Comparison of ENCODE assay signal across 16 cellular contexts in genomic region chr3:26484140-26484539, GRCh38.
A peak's percentile ranks its signal among the peaks of the same experiment; 100 is the strongest.
DNase-seq lines count a peak whose midpoint lies in the region; ATAC-seq, FAIRE-seq and TF ChIP-seq lines count a peak whose summit lies in the region.
"Had no signal": no experiment of that assay in that cellular context is flagged by ENCODE, and none has a peak within 500 bp of the region (broad histone marks: within the 10 kb centered on the region; RNA-seq: fewer than 3 reads in every experiment).

No MANE protein-coding gene starts in this region.

- H3K4ac ChIP-seq in H1 (replicated peaks; ENCODE audit: insufficient read length, low read depth, low read length): no peak overlapping the region

- H3K9me3 ChIP-seq in H1 (ENCODE audit: insufficient read depth in 2 of 2, low read depth in 1 of 2, low read length in 1 of 2) (no peaks in the 10 kb centered on the region), neural progenitor cell (ENCODE audit: low read depth) (no peaks in the 10 kb centered on the region), Peyer's patch (no peaks in the 10 kb centered on the region)
- H3K9me3 ChIP-seq: neutrophil had no signal

- H3K36me3 Mint-ChIP-seq in neural progenitor cell: no peaks in the 10 kb centered on the region
- H3K36me3 Mint-ChIP-seq: stimulated activated memory B cell treated with anti-CD40 and anti-IgM and Interleukin-4, amounts not matched to agents 10 μg/mL and 1 μg/mL and 100 μg/mL, for 72 hours had no signal

- CTCF ChIA-PET in H1 (lab: Charles Lee; ENCODE audit: partially characterized antibody): interaction anchor here (0.7 to 1.7 kb wide), 12 partner anchors 10 to 683 kb away, joined by 3 to 5 read pairs (median 3); no protein-coding TSS in a partner anchor

- peaks cover 2% of the 10 kb centered on the region for H3K27me3 Mint-ChIP-seq in neural progenitor cell (ENCODE audit: insufficient read depth, low read depth)
- H3K27me3 Mint-ChIP-seq: stimulated activated memory B cell treated with anti-CD40 and anti-IgM and Interleukin-4, amounts not matched to agents 10 μg/mL and 1 μg/mL and 100 μg/mL, for 72 hours had no signal

- H3K4me1 ChIP-seq in H1 (replicated peaks in 1 of 4; ENCODE audit: control insufficient read depth in 3 of 4, insufficient read depth in 4 of 4, low read length in 3 of 4) (no peaks in the 10 kb centered on the region), neural progenitor cell (no peaks in the 10 kb centered on the region), Peyer's patch (no peaks in the 10 kb centered on the region)

- H3K36me3 ChIP-seq in H1 (ENCODE audit: control insufficient read depth in 2 of 4, insufficient read depth in 4 of 4, low read length in 3 of 4) (no peaks in the 10 kb centered on the region), neural progenitor cell (no peaks in the 10 kb centered on the region), Peyer's patch (no peaks in the 10 kb centered on the region)
- H3K36me3 ChIP-seq: neutrophil had no signal

- H2AFZ ChIP-seq in H1 (ENCODE audit: low read length): no peak overlapping the region
- no peak overlapping the region for H2AFZ ChIP-seq in neural progenitor cell (replicated peaks)

- POLR2A ChIA-PET in H1 (lab: Charles Lee; ENCODE audit: partially characterized antibody): no interaction called here

- 81% methylated on average over 4 of the region's 4 CpGs; no CpG with 5 or more reads in 1 of the 2 experiments for WGBS in H1 (ENCODE audit: extremely low coverage in 1 of 2, insufficient coverage in 1 of 2, insufficient read length in 1 of 2, insufficient replicate concordance in 2 of 2, low coverage in 1 of 2, low lambda C conversion rate in 2 of 2, missing lambda C conversion rate in 1 of 2), 2 experiments

- no peaks in the 10 kb centered on the region for H3K79me1 ChIP-seq in H1 (ENCODE audit: low read depth, low read length)

- H3K18ac ChIP-seq in H1 (ENCODE audit: extremely low read depth, low read length): no peak overlapping the region

- no peak overlapping the region for H3K4me3 Mint-ChIP-seq in neural progenitor cell
- H3K4me3 Mint-ChIP-seq: stimulated activated memory B cell treated with anti-CD40 and anti-IgM and Interleukin-4, amounts not matched to agents 10 μg/mL and 1 μg/mL and 100 μg/mL, for 72 hours; T-helper 2 cell treated with Interferon-gamma antibody and Interleukin-4, amounts not matched to agents 5 μg/mL and 100 μg/mL, for 36 hours had no signal

- no peak for ATAC-seq in GM21515 (IDR thresholded peaks at IDR 0.05; ENCODE audit: unreplicated experiment)
- ATAC-seq: stimulated activated memory B cell treated with anti-CD40 and anti-IgM and Interleukin-4, amounts not matched to agents 10 μg/mL and 1 μg/mL and 100 μg/mL, for 72 hours had no signal

- H3K9ac ChIP-seq in H1 (replicated peaks in 1 of 4; ENCODE audit: extremely low read depth in 1 of 4, low read depth in 3 of 4, low read length in 3 of 4): no peak overlapping the region
- H3K9ac ChIP-seq in neural progenitor cell: no peak overlapping the region

- no peak overlapping the region for H2BK120ac ChIP-seq in H1 (replicated peaks; ENCODE audit: low read depth, low read length)

- no peak overlapping the region for H3K23ac ChIP-seq in H1 (ENCODE audit: insufficient read length)

- no peak overlapping the region for H3K4me2 ChIP-seq in H1 (ENCODE audit: insufficient read depth in 1 of 2, low read depth in 2 of 2, low read length in 2 of 2)
- no peak overlapping the region for H3K4me2 ChIP-seq in neural progenitor cell

- TF ChIP-seq RAD21 in H1 (IDR thresholded peaks at IDR 0.05 in 1 of 2, conservative IDR thresholded peaks at IDR 0.05 in 1 of 2; ENCODE audit: low read depth in 2 of 2, low read length in 2 of 2): peak; percentile 71 to 76

- H3K79me2 ChIP-seq in H1 (ENCODE audit: control insufficient read depth in 1 of 2, insufficient read depth in 2 of 2, low read length in 2 of 2) (no peaks in the 10 kb centered on the region), neural progenitor cell (ENCODE audit: low read depth) (no peaks in the 10 kb centered on the region)

- no peak overlapping the region for H4K5ac ChIP-seq in H1 (ENCODE audit: insufficient read length, low read depth, low read length)

- no peaks in the 10 kb centered on the region for H3K9me3 Mint-ChIP-seq in neural progenitor cell

- H2BK20ac ChIP-seq in H1 (ENCODE audit: low read length): no peak overlapping the region

- no peaks in the 10 kb centered on the region for H3F3A ChIP-seq in neural progenitor cell (ENCODE audit: low read depth)

- H3K27me3 ChIP-seq in H1 (replicated peaks in 1 of 4; ENCODE audit: control insufficient read depth in 3 of 4, extremely low read depth in 1 of 4, insufficient read depth in 3 of 4, low read length in 3 of 4) (no peaks in the 10 kb centered on the region), neural progenitor cell (no peaks in the 10 kb centered on the region), Peyer's patch (no peaks in the 10 kb centered on the region)
- H3K27me3 ChIP-seq: neutrophil had no signal

- H3K27ac ChIP-seq in H1 (ENCODE audit: low read depth, low read length) (no peak overlapping the region), neural progenitor cell (no peak overlapping the region), Peyer's patch (no peak overlapping the region)
- H3K27ac ChIP-seq: neutrophil had no signal

- no peak overlapping the region for H2BK15ac ChIP-seq in H1 (ENCODE audit: low read length)

- H3K4me1 Mint-ChIP-seq in neural progenitor cell: no peaks in the 10 kb centered on the region
- H3K4me1 Mint-ChIP-seq: stimulated activated memory B cell treated with anti-CD40 and anti-IgM and Interleukin-4, amounts not matched to agents 10 μg/mL and 1 μg/mL and 100 μg/mL, for 72 hours had no signal

- peak; percentile 5 to 6 for DNase-seq in NCI-H2081 (lab: John Stamatoyannopoulos, UW)
- no peak for DNase-seq in NCI-H2081 treated with DMSO at 0.1 percent for 48 hours (lab: John Stamatoyannopoulos, UW)
- DNase-seq in MV-4-11 (lab: John Stamatoyannopoulos, UW): peak; percentile 58
- peak; percentile 5 to 54 for DNase-seq in H1 (ENCODE audit: low read depth in 1 of 2, low spot score in 2 of 2)
- peak; percentile 53 for DNase-seq in neural progenitor cell (ENCODE audit: low spot score)
- DNase-seq in NCI-H2107 treated with DMSO at 0.1 percent for 48 hours (lab: John Stamatoyannopoulos, UW; ENCODE audit: unreplicated experiment): no peak
- DNase-seq in Peyer's patch: no peak
- DNase-seq: activated CD8-positive, alpha-beta memory T cell treated with anti-CD3 and anti-CD28 coated beads, Interleukin-2, amount 50 U/mL, for 4 hours; KG1; NK-92 treated with Interleukin-12 subunit alpha and Interleukin-12 subunit beta, amount 100 ng/mL, for 24 hours; stimulated activated CD4-positive, alpha-beta T cell treated with anti-CD3 and anti-CD28 coated beads, Interleukin-15, amount 100 ng/mL, for 24 hours had no signal

- no peak overlapping the region for H2BK5ac ChIP-seq in H1 (ENCODE audit: low read depth, low read length)

- no peak overlapping the region for H4K91ac ChIP-seq in H1 (replicated peaks; ENCODE audit: insufficient read length, low read length)

- peak; percentile 31 to 70 (median 64) for TF ChIP-seq CTCF in H1 (IDR thresholded peaks at IDR 0.05; ENCODE audit: control extremely low read depth in 1 of 3, insufficient read depth in 1 of 3, low read depth in 1 of 3, low read length in 3 of 3)
- peak; percentile 53 for TF ChIP-seq CTCF in neural progenitor cell (IDR thresholded peaks at IDR 0.05)
- TF ChIP-seq CTCF in Peyer's patch (IDR thresholded peaks at IDR 0.05): no peak

- no peaks in the 10 kb centered on the region for H4K20me1 ChIP-seq in H1 (replicated peaks in 1 of 2; ENCODE audit: control insufficient read depth in 1 of 2, insufficient read depth in 2 of 2, low read length in 2 of 2)
- no peaks in the 10 kb centered on the region for H4K20me1 ChIP-seq in neural progenitor cell (ENCODE audit: low read depth)

- no peak overlapping the region for H3K14ac ChIP-seq in H1 (ENCODE audit: insufficient read length)

- H2AK5ac ChIP-seq in H1 (ENCODE audit: low read depth, low read length): no peak overlapping the region

- no peak overlapping the region for H2BK12ac ChIP-seq in H1 (ENCODE audit: low read depth, low read length)

- H3K4me3 ChIP-seq in H1 (ENCODE audit: extremely low read depth in 1 of 4, insufficient read depth in 2 of 4, low read depth in 3 of 4, low read length in 4 of 4) (no peak overlapping the region), neural progenitor cell (no peak overlapping the region), Peyer's patch (no peak overlapping the region)

- no peak overlapping the region for H3K56ac ChIP-seq in H1 (replicated peaks; ENCODE audit: insufficient read length, low read depth, low read length)

- no peak for TF ChIP-seq EP300 in H1 (IDR thresholded peaks at IDR 0.05; ENCODE audit: borderline replicate concordance in 1 of 2, low read depth in 2 of 2, low read length in 2 of 2)

- FAIRE-seq in H1 (lab: Jason Lieb, UNC): peak; percentile 28
- FAIRE-seq: endothelial cell of umbilical vein had no signal

- TF ChIP-seq POLR2A in H1 (IDR thresholded peaks at IDR 0.05; ENCODE audit: control extremely low read depth in 1 of 2, low read depth in 2 of 2, low read length in 2 of 2) (no peak), Peyer's patch (IDR thresholded peaks at IDR 0.05) (no peak)

- H3K23me2 ChIP-seq in H1 (ENCODE audit: low read depth, low read length): no peaks in the 10 kb centered on the region

- no peak overlapping the region for H4K8ac ChIP-seq in H1 (ENCODE audit: extremely low read depth, insufficient read depth, low read length)

- no peak overlapping the region for H3K27ac Mint-ChIP-seq in neural progenitor cell
- H3K27ac Mint-ChIP-seq: stimulated activated memory B cell treated with anti-CD40 and anti-IgM and Interleukin-4, amounts not matched to agents 10 μg/mL and 1 μg/mL and 100 μg/mL, for 72 hours; T-helper 2 cell treated with Interferon-gamma antibody and Interleukin-4, amounts not matched to agents 5 μg/mL and 100 μg/mL, for 36 hours had no signal

TF ChIP-seq in H1, 55 proteins besides CTCF, POLR2A, EP300 and RAD21:
- TF ChIP-seq TAF1 (IDR thresholded peaks at IDR 0.05; ENCODE audit: low read depth, low read length): no peak
- no peak for TF ChIP-seq NANOG (IDR thresholded peaks at IDR 0.05; ENCODE audit: insufficient read depth, low read depth, low read length, poor library complexity, severe bottlenecking)
- TF ChIP-seq GTF2F1 (IDR thresholded peaks at IDR 0.05; ENCODE audit: borderline replicate concordance, low read depth, low read length): no peak
- no peak for TF ChIP-seq EGR1 (IDR thresholded peaks at IDR 0.05; ENCODE audit: borderline replicate concordance, low read depth, low read length)
- no peak for TF ChIP-seq YY1 (IDR thresholded peaks at IDR 0.05; ENCODE audit: low read depth, low read length)
- TF ChIP-seq TCF12 (IDR thresholded peaks at IDR 0.05; ENCODE audit: low read depth, low read length): no peak

Comparison
In these comparisons a context has a peak if more than half of its experiments do, and no peak if none do; other contexts are left out.
1. DNase-seq: peak in NCI-H2081 (2 of 2), MV-4-11 (single experiment), H1 (2 of 2) and neural progenitor cell (single experiment); none in NCI-H2081 treated with DMSO at 0.1 percent for 48 hours (single experiment), NCI-H2107 treated with DMSO at 0.1 percent for 48 hours (single experiment) and Peyer's patch (0 of 3).
2. CTCF ChIP-seq: peak in H1 (3 of 3) and neural progenitor cell (single experiment); none in Peyer's patch (0 of 6).